In genomic region chr2:149768320-149768799, GRCh38 we compare ENCODE assay signal across 13 cellular contexts.
DNase-seq lines count a peak whose midpoint lies in the region; ATAC-seq and TF ChIP-seq lines count a peak whose summit lies in the region.
"Had no signal": no experiment of that assay in that cellular context is flagged by ENCODE, and none has a peak within 500 bp of the region (broad histone marks: within the 10 kb centered on the region; RNA-seq: fewer than 3 reads in every experiment).

No MANE protein-coding gene starts in this region.

- no peaks in the 10 kb centered on the region for H3K4me1 ChIP-seq in left lung
- H3K4me1 ChIP-seq: BLaER1 had no signal

- H3K27me3 ChIP-seq in left lung, result no peaks in the 10 kb centered on the region
- H3K27me3 ChIP-seq: BLaER1 had no signal

- H3K27ac ChIP-seq in left lung, result no peak overlapping the region
- H3K27ac ChIP-seq: BLaER1, WERI-Rb-1 had no signal

- no peaks in the 10 kb centered on the region for H3K36me3 ChIP-seq in left lung
- H3K36me3 ChIP-seq: BLaER1, WERI-Rb-1 had no signal

- H3K9me3 ChIP-seq in left lung, result no peaks in the 10 kb centered on the region
- H3K9me3 ChIP-seq: BLaER1 had no signal

- no peak overlapping the region for H3K4me3 ChIP-seq in left lung
- H3K4me3 ChIP-seq: BLaER1 had no signal

- DNase-seq in AG08395 (ENCODE audit: low spot score) (peak; percentile 12), HT-29 (ENCODE audit: low spot score) (peak; percentile 23), SW480 (ENCODE audit: low spot score) (peak; percentile 14), left lung (no peak), Right ventricle myocardium inferior (ENCODE audit: missing footprints) (no peak), NCI-H187 treated with DMSO at 0.1 percent for 48 hours (lab: John Stamatoyannopoulos, UW) (no peak), occipital lobe (lab: John Stamatoyannopoulos, UW) (no peak)
- DNase-seq: Kasumi-1; naive B cell; stimulated activated naive CD8-positive, alpha-beta T cell treated with anti-CD3 and anti-CD28 coated beads, Interleukin-15, Interleukin-2, amounts not matched to agents 100 U/mL and 50 U/mL, for 24 hours; WERI-Rb-1 had no signal

- intact Hi-C loops in left lung (cut with DNase I), result no loop called here
- intact Hi-C loops in Right ventricle myocardium inferior (cut with DNase I), result no loop called here

- TF ChIP-seq CTCF in left lung (IDR thresholded peaks at IDR 0.05), result no peak

- ATAC-seq in left lung, result peak; percentile 71
- ATAC-seq in Right ventricle myocardium inferior, result no peak
- no peak for ATAC-seq in HG03432 (IDR thresholded peaks at IDR 0.05; ENCODE audit: unreplicated experiment)
- ATAC-seq: stimulated activated naive CD8-positive, alpha-beta T cell treated with anti-CD3 and anti-CD28 coated beads, Interleukin-15, Interleukin-2, amounts not matched to agents 100 U/mL and 50 U/mL, for 24 hours had no signal

Comparison
In these comparisons a context has a peak if more than half of its experiments do, and no peak if none do; other contexts are left out.
1. DNase-seq: peak in AG08395 (single experiment), HT-29 (single experiment) and SW480 (single experiment); none in left lung (0 of 2), Right ventricle myocardium inferior (single experiment), NCI-H187 treated with DMSO at 0.1 percent for 48 hours (single experiment) and occipital lobe (single experiment).